1 cellular context compared by ENCODE assay signal in genomic region chr2:42999391-42999811, GRCh38.
TF ChIP-seq lines count a peak whose summit lies in the region.

No MANE protein-coding gene starts in this region.

TF ChIP-seq in HepG2, 621 proteins besides CTCF, POLR2A, EP300 and RAD21 (continued from another document):
- TF ChIP-seq MAX (IDR thresholded peaks at IDR 0.05) (0 out of 2 replicates have a peak, but pooled peaks have one; percentile 13), NCOA2 (CRISPR knock-in tag; IDR thresholded peaks at IDR 0.05) (peak; percentile 63; the same call in 1 of the 2 replicates), PRDM10 (CRISPR knock-in tag; IDR thresholded peaks at IDR 0.05; ENCODE audit: low read depth) (0 out of 2 replicates have a peak, but pooled peaks have one; percentile 28), PAWR (CRISPR knock-in tag; IDR thresholded peaks at IDR 0.05; ENCODE audit: borderline replicate concordance) (no peak), PATZ1 (CRISPR knock-in tag; IDR thresholded peaks at IDR 0.05) (peak; percentile 36; the same call in 1 of the 2 replicates), MXD3 (CRISPR knock-in tag; IDR thresholded peaks at IDR 0.05) (no peak), ZNF563 (CRISPR knock-in tag; IDR thresholded peaks at IDR 0.05) (0 out of 2 replicates have a peak, but pooled peaks have one; percentile 40), ZFP62 (CRISPR knock-in tag; IDR thresholded peaks at IDR 0.05) (no peak)
